In the genomic region with DNA sequence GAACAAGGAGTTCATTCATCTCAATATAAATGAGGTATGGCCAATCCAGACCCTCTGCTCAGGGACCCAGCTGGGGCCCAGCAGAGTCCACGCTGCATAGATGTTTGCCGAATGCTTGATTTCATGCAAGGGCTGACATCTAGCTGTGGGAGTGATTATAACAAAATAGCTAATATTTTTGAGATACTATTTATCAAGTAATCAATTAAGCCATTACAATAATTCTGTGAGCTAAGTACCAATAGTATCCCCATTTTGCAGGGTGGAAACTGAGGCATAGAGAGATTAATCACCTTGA, we compare ENCODE assay signal across 2 cellular contexts.
TF ChIP-seq lines count a peak whose summit lies in the region.

No MANE protein-coding gene starts in this region.

TF ChIP-seq in SK-N-SH treated with all-trans-retinoic acid at 6 μM for 48 hours, 23 proteins besides CTCF, POLR2A, EP300 and RAD21 (continued from another document):
- TF ChIP-seq, protein P1, sequence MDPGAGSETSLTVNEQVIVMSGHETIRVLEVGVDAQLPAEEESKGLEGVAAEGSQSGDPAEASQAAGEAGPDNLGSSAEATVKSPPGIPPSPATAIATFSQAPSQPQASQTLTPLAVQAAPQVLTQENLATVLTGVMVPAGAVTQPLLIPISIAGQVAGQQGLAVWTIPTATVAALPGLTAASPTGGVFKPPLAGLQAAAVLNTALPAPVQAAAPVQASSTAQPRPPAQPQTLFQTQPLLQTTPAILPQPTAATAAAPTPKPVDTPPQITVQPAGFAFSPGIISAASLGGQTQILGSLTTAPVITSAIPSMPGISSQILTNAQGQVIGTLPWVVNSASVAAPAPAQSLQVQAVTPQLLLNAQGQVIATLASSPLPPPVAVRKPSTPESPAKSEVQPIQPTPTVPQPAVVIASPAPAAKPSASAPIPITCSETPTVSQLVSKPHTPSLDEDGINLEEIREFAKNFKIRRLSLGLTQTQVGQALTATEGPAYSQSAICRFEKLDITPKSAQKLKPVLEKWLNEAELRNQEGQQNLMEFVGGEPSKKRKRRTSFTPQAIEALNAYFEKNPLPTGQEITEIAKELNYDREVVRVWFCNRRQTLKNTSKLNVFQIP (CRISPR knock-in tag; IDR thresholded peaks at IDR 0.05; ENCODE audit: borderline replicate concordance, low read depth), result no peak
- TF ChIP-seq ZNF8 (CRISPR knock-in tag; IDR thresholded peaks at IDR 0.05) (no peak), ZFP3 (CRISPR knock-in tag; IDR thresholded peaks at IDR 0.05) (no peak)

TF ChIP-seq in SK-N-SH, 30 proteins besides CTCF, POLR2A, EP300 and RAD21 (continued from another document):
- TF ChIP-seq, protein P2, sequence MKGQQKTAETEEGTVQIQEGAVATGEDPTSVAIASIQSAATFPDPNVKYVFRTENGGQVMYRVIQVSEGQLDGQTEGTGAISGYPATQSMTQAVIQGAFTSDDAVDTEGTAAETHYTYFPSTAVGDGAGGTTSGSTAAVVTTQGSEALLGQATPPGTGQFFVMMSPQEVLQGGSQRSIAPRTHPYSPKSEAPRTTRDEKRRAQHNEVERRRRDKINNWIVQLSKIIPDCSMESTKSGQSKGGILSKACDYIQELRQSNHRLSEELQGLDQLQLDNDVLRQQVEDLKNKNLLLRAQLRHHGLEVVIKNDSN (IDR thresholded peaks at IDR 0.05; ENCODE audit: borderline replicate concordance, low read depth), result no peak
- no peak for TF ChIP-seq SIN3A (IDR thresholded peaks at IDR 0.05; ENCODE audit: borderline replicate concordance, low read depth, low read length)
- TF ChIP-seq SMC3 (IDR thresholded peaks at IDR 0.05; ENCODE audit: low read depth, low read length), result no peak
- TF ChIP-seq GATA2 (CRISPR knock-in tag; IDR thresholded peaks at IDR 0.05), result no peak
- TF ChIP-seq FOXJ3 (CRISPR knock-in tag; IDR thresholded peaks at IDR 0.05), result no peak
- TF ChIP-seq, protein P3, sequence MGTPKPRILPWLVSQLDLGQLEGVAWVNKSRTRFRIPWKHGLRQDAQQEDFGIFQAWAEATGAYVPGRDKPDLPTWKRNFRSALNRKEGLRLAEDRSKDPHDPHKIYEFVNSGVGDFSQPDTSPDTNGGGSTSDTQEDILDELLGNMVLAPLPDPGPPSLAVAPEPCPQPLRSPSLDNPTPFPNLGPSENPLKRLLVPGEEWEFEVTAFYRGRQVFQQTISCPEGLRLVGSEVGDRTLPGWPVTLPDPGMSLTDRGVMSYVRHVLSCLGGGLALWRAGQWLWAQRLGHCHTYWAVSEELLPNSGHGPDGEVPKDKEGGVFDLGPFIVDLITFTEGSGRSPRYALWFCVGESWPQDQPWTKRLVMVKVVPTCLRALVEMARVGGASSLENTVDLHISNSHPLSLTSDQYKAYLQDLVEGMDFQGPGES (IDR thresholded peaks at IDR 0.05; ENCODE audit: low read depth, low read length), result no peak
- TF ChIP-seq EZH2phosphoT487 (IDR thresholded peaks at IDR 0.05; ENCODE audit: borderline replicate concordance, low read depth), result no peak
- TF ChIP-seq RCOR1 (IDR thresholded peaks at IDR 0.05; ENCODE audit: low read length), result no peak
- TF ChIP-seq MXI1 (IDR thresholded peaks at IDR 0.05; ENCODE audit: low read depth, low read length), result no peak
- no peak for TF ChIP-seq ELF1 (IDR thresholded peaks at IDR 0.05)
- no peak for TF ChIP-seq RXRA (IDR thresholded peaks at IDR 0.05; ENCODE audit: borderline replicate concordance, low read depth)
- TF ChIP-seq CHD2 (IDR thresholded peaks at IDR 0.05; ENCODE audit: low read length, partially characterized antibody), result no peak
- TF ChIP-seq FOSL2 (IDR thresholded peaks at IDR 0.05; ENCODE audit: borderline replicate concordance, low read depth), result no peak
- TF ChIP-seq, protein P4, sequence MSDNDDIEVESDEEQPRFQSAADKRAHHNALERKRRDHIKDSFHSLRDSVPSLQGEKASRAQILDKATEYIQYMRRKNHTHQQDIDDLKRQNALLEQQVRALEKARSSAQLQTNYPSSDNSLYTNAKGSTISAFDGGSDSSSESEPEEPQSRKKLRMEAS (IDR thresholded peaks at IDR 0.05; ENCODE audit: low read depth), result no peak
- no peak for TF ChIP-seq TCF12 (IDR thresholded peaks at IDR 0.05)
TF ChIP-seq in SK-N-SH: peak in this region for 0.
